ENCODE assay signal across 9 cellular contexts in genomic region chr3:131543714-131544113, GRCh38. TPM values are rescaled to one million over a fixed set of nuclear protein-coding genes. Genes with fewer than 3 reads are reported as not detected.
DNase-seq lines count a peak whose midpoint lies in the region; ATAC-seq, FAIRE-seq and TF ChIP-seq lines count a peak whose summit lies in the region.
"Had no signal": no experiment of that assay in that cellular context is flagged by ENCODE, and none has a peak within 500 bp of the region (broad histone marks: within the 10 kb centered on the region; RNA-seq: fewer than 3 reads in every experiment).

No MANE protein-coding gene starts in this region.

- TF ChIP-seq CTCF in heart right ventricle (IDR thresholded peaks at IDR 0.05): peak in 2 of 9 donors; percentile 15 to 18

- TF ChIP-seq POLR2A in GM12892 (IDR thresholded peaks at IDR 0.05; ENCODE audit: low read depth, low read length): no peak

- DNase-seq in GM04503 (ENCODE audit: low read depth) (peak; percentile 71), SW480 (ENCODE audit: low spot score) (peak; percentile 17), heart right ventricle (peak; percentile 73 to 75), skeletal muscle cell (ENCODE audit: low read depth) (peak; percentile 89), GM12892 (ENCODE audit: insufficient read length) (no peak)
- no peak for DNase-seq in effector memory CD4-positive, alpha-beta T cell
- DNase-seq in activated CD4-positive, alpha-beta memory T cell treated with anti-CD3 and anti-CD28 coated beads for 36 hours: no peak
- DNase-seq: activated CD4-positive, alpha-beta T cell treated with anti-CD3 and anti-CD28 coated beads for 4 hours had no signal

- no peaks in the 10 kb centered on the region for H3K9me3 Mint-ChIP-seq in activated CD4-positive, alpha-beta memory T cell treated with anti-CD3 and anti-CD28 coated beads for 36 hours

- peak overlapping the region in 5 of 10 donors; percentile 30 to 52 (median 46) for H3K27ac ChIP-seq in heart right ventricle
- H3K27ac ChIP-seq in effector memory CD4-positive, alpha-beta T cell (ENCODE audit: insufficient read depth, low read length, poor library complexity, severe bottlenecking): no peak overlapping the region

- H3K36me3 Mint-ChIP-seq in activated CD4-positive, alpha-beta memory T cell treated with anti-CD3 and anti-CD28 coated beads for 36 hours: no peaks in the 10 kb centered on the region

- ATAC-seq in heart right ventricle (peak; percentile 88 to 99 (median 95)), HG03460 (IDR thresholded peaks at IDR 0.05; ENCODE audit: unreplicated experiment) (no peak)

- peaks cover 14% of the 10 kb centered on the region for H3K27me3 Mint-ChIP-seq in activated CD4-positive, alpha-beta memory T cell treated with anti-CD3 and anti-CD28 coated beads for 36 hours

- FAIRE-seq in GM12892 (lab: Jason Lieb, UNC): no peak

- H3K4me1 Mint-ChIP-seq in activated CD4-positive, alpha-beta memory T cell treated with anti-CD3 and anti-CD28 coated beads for 36 hours (ENCODE audit: low read depth): no peaks in the 10 kb centered on the region

- no peak overlapping the region for H3K4me3 ChIP-seq in heart right ventricle
- H3K4me3 ChIP-seq in skeletal muscle cell (ENCODE audit: low read depth, low read length): no peak overlapping the region
- H3K4me3 ChIP-seq in effector memory CD4-positive, alpha-beta T cell (ENCODE audit: insufficient read depth, low read depth, low read length, poor library complexity, severe bottlenecking): no peak overlapping the region

- H3K27ac Mint-ChIP-seq in activated CD4-positive, alpha-beta memory T cell treated with anti-CD3 and anti-CD28 coated beads for 36 hours: no peak overlapping the region

- POLR2A ChIA-PET in activated CD4-positive, alpha-beta memory T cell treated with anti-CD3 and anti-CD28 coated beads for 36 hours (lab: Charles Lee): no interaction called here

- CTCF ChIA-PET in activated CD4-positive, alpha-beta memory T cell treated with anti-CD3 and anti-CD28 coated beads for 36 hours (lab: Charles Lee): no interaction called here

- H3K9me3 ChIP-seq in heart right ventricle: peaks cover 0 to 3% (median 0%) of the 10 kb centered on the region in 11 donors
- no peaks in the 10 kb centered on the region for H3K9me3 ChIP-seq in effector memory CD4-positive, alpha-beta T cell (ENCODE audit: control insufficient read depth, low read length)

- no peaks in the 10 kb centered on the region for H3K27me3 ChIP-seq in heart right ventricle
- H3K27me3 ChIP-seq in effector memory CD4-positive, alpha-beta T cell (replicated peaks; ENCODE audit: control insufficient read depth, insufficient read depth, low read length, poor library complexity, severe bottlenecking): no peaks in the 10 kb centered on the region

- H3K36me3 ChIP-seq in heart right ventricle: no peaks in the 10 kb centered on the region
- no peaks in the 10 kb centered on the region for H3K36me3 ChIP-seq in effector memory CD4-positive, alpha-beta T cell (ENCODE audit: control insufficient read depth, insufficient read depth, low read length)

- H3K4me3 Mint-ChIP-seq in activated CD4-positive, alpha-beta memory T cell treated with anti-CD3 and anti-CD28 coated beads for 36 hours: no peak overlapping the region

- intact Hi-C loops in heart right ventricle (cut with DNase I): loop anchor here in 1 of 10 donors (10.0 kb wide), 1 partner anchor 481 kb away; no protein-coding TSS in a partner anchor
- intact Hi-C loops in activated CD4-positive, alpha-beta memory T cell treated with anti-CD3 and anti-CD28 coated beads for 36 hours (cut with micrococcal nuclease): no loop called here

- peaks cover 0 to 14% (median 8%) of the 10 kb centered on the region in 9 donors for H3K4me1 ChIP-seq in heart right ventricle
- H3K4me1 ChIP-seq in effector memory CD4-positive, alpha-beta T cell (ENCODE audit: control insufficient read depth, insufficient read depth, low read length, poor library complexity, severe bottlenecking): no peaks in the 10 kb centered on the region

RNA-seq across cellular contexts. Expression of gene MRPL3, which starts 40.9 kb away (rescaled TPM):
- total RNA-seq in heart right ventricle: 10 to 100 TPM; 46.5 to 74.0 (median 51.2) TPM
- 100 to 1,000 TPM in 1 of 2 donors, 10 to 100 TPM in 1; 46.7 to 102 TPM for polyA plus RNA-seq in heart right ventricle
- polyA plus RNA-seq in GM12892 (2012; ENCODE audit: missing spikeins): 127 TPM
- 100 to 1,000 TPM; 145 to 146 TPM for total RNA-seq in activated CD4-positive, alpha-beta memory T cell treated with anti-CD3 and anti-CD28 coated beads for 36 hours

Comparison
In these comparisons a context has a peak if more than half of its experiments do, and no peak if none do; other contexts are left out.
1. DNase-seq: peak in GM04503 (single experiment), SW480 (single experiment), heart right ventricle (2 of 2) and skeletal muscle cell (single experiment); none in GM12892 (single experiment), effector memory CD4-positive, alpha-beta T cell (0 of 3) and activated CD4-positive, alpha-beta memory T cell treated with anti-CD3 and anti-CD28 coated beads for 36 hours (single experiment).